Comparison of ENCODE assay signal across 14 cellular contexts in the genomic region with DNA sequence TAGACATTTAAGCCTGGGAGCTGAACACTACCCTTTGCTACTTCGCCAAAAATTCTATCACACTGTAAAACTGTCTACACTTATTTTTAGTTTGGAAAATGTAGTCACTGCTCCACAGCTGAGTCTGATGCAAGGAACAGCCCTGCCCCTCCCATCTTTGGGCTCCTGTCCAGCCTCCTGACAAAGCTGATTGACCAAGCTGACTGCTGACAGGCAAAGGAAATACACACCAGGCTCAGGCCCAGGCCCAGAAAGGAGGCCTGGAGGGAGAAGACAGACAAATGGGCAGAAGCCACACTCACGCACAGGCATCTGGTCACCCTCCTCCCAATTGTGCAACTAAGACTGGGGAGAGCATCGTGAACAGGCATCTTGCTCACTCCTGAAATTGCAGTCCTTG. TPM values are rescaled to one million over a fixed set of nuclear protein-coding genes. Genes with fewer than 3 reads are reported as not detected.
DNase-seq lines count a peak whose midpoint lies in the region; ATAC-seq and TF ChIP-seq lines count a peak whose summit lies in the region.
"Had no signal": no experiment of that assay in that cellular context is flagged by ENCODE, and none has a peak within 500 bp of the region (broad histone marks: within the 10 kb centered on the region; RNA-seq: fewer than 3 reads in every experiment).

No MANE protein-coding gene starts in this region.

- no peak overlapping the region for H4K5ac ChIP-seq in mesendoderm (ENCODE audit: low read length)

- peaks cover 13% of the 10 kb centered on the region for H3K27me3 Mint-ChIP-seq in T-helper 17 cell
- H3K27me3 Mint-ChIP-seq: brain had no signal

- H3K4me3 ChIP-seq in epithelial cell of esophagus (ENCODE audit: low read length) (no peak overlapping the region), hepatocyte (no peak overlapping the region), mesendoderm (ENCODE audit: low read length) (no peak overlapping the region)

- no peak overlapping the region for H2AFZ ChIP-seq in hepatocyte

- no peak for ATAC-seq in T-helper 17 cell

- H3K27ac Mint-ChIP-seq in T-helper 17 cell, result no peak overlapping the region
- H3K27ac Mint-ChIP-seq: CD4-positive, CD25-positive, alpha-beta regulatory T cell; stimulated activated naive CD8-positive, alpha-beta T cell treated with anti-CD3 and anti-CD28 coated beads, Interleukin-15, Interleukin-2, amounts not matched to agents 100 ng/mL and 50 ng/mL, for 24 hours had no signal

- H3K4me1 Mint-ChIP-seq in T-helper 17 cell, result peaks cover 5% of the 10 kb centered on the region
- H3K4me1 Mint-ChIP-seq: CD4-positive, CD25-positive, alpha-beta regulatory T cell had no signal

- no peaks in the 10 kb centered on the region for H3K79me1 ChIP-seq in mesendoderm (ENCODE audit: low read length)

- no peak overlapping the region for H3K18ac ChIP-seq in mesendoderm (ENCODE audit: low read length)

- no peak overlapping the region for H4K8ac ChIP-seq in mesendoderm (ENCODE audit: low read depth, low read length)

- DNase-seq in LHCN-M2 (ENCODE audit: low read depth) (peak; percentile 64), epithelial cell of esophagus (ENCODE audit: low read depth) (peak; percentile 64), hepatocyte (ENCODE audit: low spot score) (peak; percentile 36), stromal cell of bone marrow (ENCODE audit: low read depth) (peak; percentile 92), mesendoderm (no peak), T-helper 17 cell (no peak), foreskin melanocyte (no peak), NCI-H345 treated with DMSO at 0.1 percent for 48 hours (lab: John Stamatoyannopoulos, UW; ENCODE audit: unreplicated experiment) (no peak)
- DNase-seq: activated effector memory CD4-positive, alpha-beta T cell treated with anti-CD3 and anti-CD28 coated beads, Interleukin-2, amount 50 U/mL, for 16 hours; CD4-positive, CD25-positive, alpha-beta regulatory T cell; GF-D8; T-helper 9 cell had no signal

- H3K9me3 ChIP-seq in hepatocyte (ENCODE audit: low read depth), result no peaks in the 10 kb centered on the region
- H3K9me3 ChIP-seq in T-helper 17 cell (ENCODE audit: control insufficient read depth, low read length, poor library complexity, severe bottlenecking), result no peaks in the 10 kb centered on the region

- H3K27ac ChIP-seq in hepatocyte (no peak overlapping the region), mesendoderm (ENCODE audit: low read depth, low read length) (no peak overlapping the region)

- H3K4me2 ChIP-seq in hepatocyte (no peak overlapping the region), mesendoderm (ENCODE audit: low read length) (no peak overlapping the region)

- peaks cover 7% of the 10 kb centered on the region for H3K4me1 ChIP-seq in hepatocyte (ENCODE audit: insufficient read depth)
- H3K4me1 ChIP-seq in mesendoderm (ENCODE audit: control insufficient read depth, low read depth, low read length), result peaks cover 5% of the 10 kb centered on the region

- 76% methylated on average over 3 of the region's 3 CpGs for WGBS in hepatocyte (ENCODE audit: low lambda C conversion rate, missing lambda C conversion rate)
- WGBS in mesendoderm (ENCODE audit: extremely low coverage, insufficient coverage, low lambda C conversion rate), result no CpG with 5 or more reads among the region's 3 CpGs

- H3K27me3 ChIP-seq in hepatocyte (no peaks in the 10 kb centered on the region), mesendoderm (ENCODE audit: insufficient read depth, low read length, poor library complexity) (no peaks in the 10 kb centered on the region)

- no peak overlapping the region for H2BK15ac ChIP-seq in mesendoderm (replicated peaks; ENCODE audit: low read depth)

- H3K56ac ChIP-seq in mesendoderm (ENCODE audit: low read length), result no peak overlapping the region

- no peaks in the 10 kb centered on the region for H3K9me2 ChIP-seq in hepatocyte (replicated peaks; ENCODE audit: insufficient read depth)

- H3K9ac ChIP-seq in mesendoderm (ENCODE audit: low read length), result no peak overlapping the region

- H4K20me1 ChIP-seq in hepatocyte (ENCODE audit: insufficient read depth, poor library complexity, severe bottlenecking), result no peaks in the 10 kb centered on the region

- peaks cover 2% of the 10 kb centered on the region for H3K36me3 Mint-ChIP-seq in T-helper 17 cell (ENCODE audit: low read depth)
- H3K36me3 Mint-ChIP-seq: brain; CD4-positive, CD25-positive, alpha-beta regulatory T cell had no signal

- no peak overlapping the region for H2BK5ac ChIP-seq in mesendoderm (ENCODE audit: low read length)

- H3K79me2 ChIP-seq in hepatocyte, result no peaks in the 10 kb centered on the region
- no peaks in the 10 kb centered on the region for H3K79me2 ChIP-seq in mesendoderm (ENCODE audit: control insufficient read depth, insufficient read depth, low read length)

- no peak overlapping the region for H2AK5ac ChIP-seq in mesendoderm (ENCODE audit: low read length)

- no peak overlapping the region for H2BK120ac ChIP-seq in mesendoderm (ENCODE audit: low read depth, low read length)

- no peak overlapping the region for H3K4me3 Mint-ChIP-seq in T-helper 17 cell
- H3K4me3 Mint-ChIP-seq: brain; CD4-positive, CD25-positive, alpha-beta regulatory T cell; stimulated activated naive CD8-positive, alpha-beta T cell treated with anti-CD3 and anti-CD28 coated beads, Interleukin-15, Interleukin-2, amounts not matched to agents 100 ng/mL and 50 ng/mL, for 24 hours had no signal

- H3K4ac ChIP-seq in mesendoderm (ENCODE audit: low read depth, low read length), result no peak overlapping the region

- TF ChIP-seq CTCF in epithelial cell of esophagus (IDR thresholded peaks at IDR 0.05; ENCODE audit: insufficient read depth, low read depth, low read length, missing control alignments), result no peak
- no peak for TF ChIP-seq CTCF in hepatocyte (IDR thresholded peaks at IDR 0.05; ENCODE audit: poor library complexity)

- H3K36me3 ChIP-seq in hepatocyte (replicated peaks; ENCODE audit: insufficient read depth, low read depth), result no peaks in the 10 kb centered on the region
- H3K36me3 ChIP-seq in mesendoderm (ENCODE audit: control insufficient read depth, insufficient read depth, low read length), result no peaks in the 10 kb centered on the region

- no peak overlapping the region for H3K23ac ChIP-seq in mesendoderm (ENCODE audit: low read length)

RNA-seq across cellular contexts. Expression of a gene that starts 55.3 kb away (rescaled TPM):
- total RNA-seq in LHCN-M2 (2014; rRNA removed) (11.7 and 19.5 TPM in 2 replicates), hepatocyte (17.4 and 21.5 TPM in 2 replicates), T-helper 17 cell (10 to 100 TPM; 14.4 to 21.3 TPM)
- 26.1 TPM for polyA plus RNA-seq in LHCN-M2 (2012)
- polyA plus RNA-seq in hepatocyte, result 80.2 and 80.3 TPM in 2 replicates
- 36.8 TPM for polyA plus RNA-seq in mesendoderm (2013, experiment 1 of 2)
- polyA plus RNA-seq in mesendoderm (2013, experiment 2 of 2), result 34.3 TPM

RNA-seq across cellular contexts. Expression of a gene that starts 55.8 kb away (rescaled TPM):
- 222 and 274 TPM in 2 replicates for total RNA-seq in LHCN-M2 (2014; rRNA removed)
- 315 TPM for polyA plus RNA-seq in LHCN-M2 (2012)
- total RNA-seq in hepatocyte, result 1,339 and 1,684 TPM in 2 replicates
- 585 and 602 TPM in 2 replicates for polyA plus RNA-seq in hepatocyte
- polyA plus RNA-seq in mesendoderm (2013, experiment 1 of 2), result 266 TPM
- polyA plus RNA-seq in mesendoderm (2013, experiment 2 of 2), result 248 TPM
- total RNA-seq in T-helper 17 cell, result 10 to 100 TPM; 32.7 to 39.0 TPM

Comparison
In these comparisons a context has a peak if more than half of its experiments do, and no peak if none do; other contexts are left out.
1. DNase-seq: peak in LHCN-M2 (single experiment), epithelial cell of esophagus (single experiment), hepatocyte (single experiment) and stromal cell of bone marrow (single experiment); none in mesendoderm (single experiment), T-helper 17 cell (0 of 3), foreskin melanocyte (single experiment) and NCI-H345 treated with DMSO at 0.1 percent for 48 hours (single experiment).